Comparison of ENCODE assay signal across 8 cellular contexts in the genomic region with DNA sequence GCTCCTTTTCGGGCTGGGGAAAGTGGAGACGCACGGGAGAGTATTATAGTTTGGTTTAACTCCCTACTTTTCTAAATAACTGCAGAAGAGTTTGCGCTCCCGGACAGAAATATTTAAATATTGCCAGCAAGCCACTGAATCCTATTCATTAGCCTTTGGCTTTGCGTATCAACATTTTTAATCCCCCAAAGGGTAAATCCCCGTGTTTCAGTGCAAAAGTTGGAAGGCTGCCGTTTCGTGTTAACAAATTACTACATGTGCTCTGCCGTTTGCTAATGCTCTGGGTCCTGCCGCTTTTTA. TPM values are rescaled to one million over a fixed set of nuclear protein-coding genes. Genes with fewer than 3 reads are reported as not detected.
A peak's percentile ranks its signal among the peaks of the same experiment; 100 is the strongest.
DNase-seq lines count a peak whose midpoint lies in the region; ATAC-seq and TF ChIP-seq lines count a peak whose summit lies in the region.

No MANE protein-coding gene starts in this region.

- DNase-seq in RWPE2 (ENCODE audit: low spot score) (peak; percentile 7), fibroblast of lung (ENCODE audit: low read depth in 2 of 2) (peak in 1 of 2 donors; percentile 13), prostate gland (ENCODE audit: low spot score) (no peak), OCI-M1 (lab: John Stamatoyannopoulos, UW) (no peak), foreskin melanocyte (no peak)

- H3K27me3 ChIP-seq in RWPE2 (ENCODE audit: insufficient read depth, poor library complexity, severe bottlenecking) = peaks cover 34% of the 10 kb centered on the region
- no peaks in the 10 kb centered on the region for H3K27me3 ChIP-seq in fibroblast of lung (ENCODE audit: control insufficient read depth, insufficient read depth, low read length)
- peaks cover 5% of the 10 kb centered on the region for H3K27me3 ChIP-seq in prostate gland (replicated peaks; ENCODE audit: insufficient read depth)

- H3K4me3 ChIP-seq in RWPE2 (ENCODE audit: severe bottlenecking) (peak overlapping the region; percentile 55), fibroblast of lung (replicated peaks in 1 of 4; ENCODE audit: control extremely low read depth in 1 of 4, insufficient read depth in 1 of 4, low read depth in 3 of 4, low read length in 4 of 4) (peak overlapping the region; percentile 85 to 94 (median 91)), prostate gland (peak overlapping the region; percentile 39 to 57)

- H3K4me2 ChIP-seq in fibroblast of lung (ENCODE audit: extremely low read depth, insufficient read depth, low read length) = peak overlapping the region; percentile 98

- peaks cover 15% of the 10 kb centered on the region; the same call in 1 of the 2 replicates for H3K4me1 ChIP-seq in ES-I3 (ENCODE audit: insufficient read depth, low read length)
- H3K4me1 ChIP-seq in RWPE2 (ENCODE audit: insufficient read depth, poor library complexity, severe bottlenecking) = no peaks in the 10 kb centered on the region
- peaks cover 12% of the 10 kb centered on the region for H3K4me1 ChIP-seq in fibroblast of lung (ENCODE audit: control insufficient read depth, extremely low read depth, insufficient read depth, low read length)
- H3K4me1 ChIP-seq in prostate gland (replicated peaks) = peaks cover 13% of the 10 kb centered on the region

- H2AFZ ChIP-seq in fibroblast of lung (ENCODE audit: low read length) = peak overlapping the region; percentile 90

- TF ChIP-seq POLR2A in prostate gland (IDR thresholded peaks at IDR 0.05) = no peak

- no peaks in the 10 kb centered on the region for H3K36me3 ChIP-seq in ES-I3 (ENCODE audit: insufficient read depth, low read length)
- no peaks in the 10 kb centered on the region for H3K36me3 ChIP-seq in RWPE2 (ENCODE audit: low read depth)
- no peaks in the 10 kb centered on the region for H3K36me3 ChIP-seq in fibroblast of lung (ENCODE audit: control insufficient read depth, insufficient read depth, low read length)
- H3K36me3 ChIP-seq in prostate gland = no peaks in the 10 kb centered on the region

- H3K27ac ChIP-seq in RWPE2 (ENCODE audit: poor library complexity, severe bottlenecking) (no peak overlapping the region), fibroblast of lung (ENCODE audit: insufficient read depth, low read length) (peak overlapping the region; percentile 38), prostate gland (no peak overlapping the region)

- H3K9me3 ChIP-seq in ES-I3 (ENCODE audit: control insufficient read depth, insufficient read depth, low read length) (no peaks in the 10 kb centered on the region), RWPE2 (ENCODE audit: severe bottlenecking) (no peaks in the 10 kb centered on the region), fibroblast of lung (ENCODE audit: control insufficient read depth, insufficient read depth, low read depth, low read length) (no peaks in the 10 kb centered on the region), prostate gland (no peaks in the 10 kb centered on the region)

- ATAC-seq in RWPE2 (ENCODE audit: low read depth) (no peak), HG02884 (IDR thresholded peaks at IDR 0.05; ENCODE audit: unreplicated experiment) (no peak), HG03565 (IDR thresholded peaks at IDR 0.05; ENCODE audit: unreplicated experiment) (no peak)

- under 1% methylated on average over 11 of the region's 11 CpGs for WGBS in prostate gland

- H3K79me2 ChIP-seq in fibroblast of lung (ENCODE audit: control insufficient read depth, insufficient read depth, low read length) = peaks cover 43% of the 10 kb centered on the region

- no peaks in the 10 kb centered on the region for H4K20me1 ChIP-seq in fibroblast of lung (ENCODE audit: control insufficient read depth, extremely low read depth, insufficient read depth, low read length)

- intact Hi-C loops in prostate gland (cut with DNase I) = no loop called here

- TF ChIP-seq CTCF in RWPE2 (IDR thresholded peaks at IDR 0.05; ENCODE audit: poor library complexity, severe bottlenecking) = no peak
- no peak for TF ChIP-seq CTCF in fibroblast of lung (conservative IDR thresholded peaks at IDR 0.05 in 1 of 2, IDR thresholded peaks at IDR 0.05 in 1 of 2; ENCODE audit: low read depth in 1 of 2, low read length in 2 of 2)
- TF ChIP-seq CTCF in prostate gland (IDR thresholded peaks at IDR 0.05) = no peak

- H3K9ac ChIP-seq in ES-I3 (ENCODE audit: low read depth, low read length) (peak overlapping the region; percentile 73; the same call in 1 of the 2 replicates), fibroblast of lung (ENCODE audit: insufficient read depth, low read length) (peak overlapping the region; percentile 20)

RNA-seq across cellular contexts. Expression of a gene that starts 0.4 kb away (rescaled TPM):
- total RNA-seq in fibroblast of lung (3.6 and 13.7 TPM in 2 replicates), prostate gland (10 to 100 TPM in 1 of 2 donors, not detected in 1; 11.0 TPM)
- 7.6 and 11.1 TPM in 2 replicates for polyA plus RNA-seq in fibroblast of lung
- polyA plus RNA-seq in fibroblast of lung (2012) = 8.0 and 8.6 TPM in 2 replicates
- 12.0 and 26.5 TPM in 2 replicates for polyA minus RNA-seq in fibroblast of lung (ENCODE audit: low replicate concordance)

RNA-seq across cellular contexts. Expression of a gene that starts 32.0 kb away (rescaled TPM):
- 4.9 and 10.2 TPM in 2 replicates for total RNA-seq in fibroblast of lung
- polyA plus RNA-seq in fibroblast of lung = 20.0 and 20.7 TPM in 2 replicates
- 10.9 and 11.3 TPM in 2 replicates for polyA plus RNA-seq in fibroblast of lung (2012)
- 11.0 and 27.8 TPM in 2 replicates for polyA minus RNA-seq in fibroblast of lung (ENCODE audit: low replicate concordance)
- 10 to 100 TPM in 1 of 2 donors, 1 to 10 TPM in 1; 8.9 to 29.6 TPM for total RNA-seq in prostate gland
